In the genomic region with DNA sequence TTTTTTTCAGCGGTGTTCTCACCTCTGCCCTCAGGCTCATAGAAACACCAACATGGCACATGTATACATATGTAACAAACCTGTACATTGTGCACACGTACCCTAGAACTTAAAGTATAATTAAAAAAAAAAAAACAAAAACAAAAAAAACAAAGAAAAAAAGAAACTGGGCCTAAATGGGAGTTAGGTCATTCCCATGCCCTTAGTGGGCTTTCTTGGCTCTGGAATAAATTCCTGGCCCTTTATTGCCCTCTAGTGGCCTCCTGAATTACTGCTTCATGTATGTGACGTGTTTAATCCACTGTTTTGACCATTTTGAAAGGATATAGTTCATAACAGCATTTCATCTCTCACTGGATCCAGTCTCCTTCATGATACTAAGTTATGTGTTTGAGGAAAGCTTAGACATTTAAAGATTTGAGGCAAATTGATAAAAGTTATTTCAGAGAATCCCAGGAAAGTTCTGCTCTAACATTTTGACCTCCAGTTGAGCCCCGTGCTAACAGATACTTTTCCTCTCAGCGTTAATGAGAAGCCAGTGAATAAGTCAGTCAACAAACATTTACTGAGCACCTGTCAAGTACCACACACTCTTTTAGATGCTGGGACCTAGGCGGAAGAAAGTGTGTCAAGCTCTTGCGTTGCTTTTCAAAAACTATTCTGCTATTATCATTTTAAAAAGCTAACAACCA, we compare ENCODE assay signal across 8 cellular contexts. TPM values are rescaled to one million over a fixed set of nuclear protein-coding genes. Genes with fewer than 3 reads are reported as not detected.
A peak's percentile ranks its signal among the peaks of the same experiment; 100 is the strongest.
DNase-seq lines count a peak whose midpoint lies in the region; ATAC-seq and TF ChIP-seq lines count a peak whose summit lies in the region.

No MANE protein-coding gene starts in this region.

- peak in 4 of 5 donors; percentile 33 to 41 (median 36) for DNase-seq in CD4-positive, alpha-beta memory T cell
- peak; percentile 19 for DNase-seq in GM19240 (ENCODE audit: insufficient read length, low spot score)
- peak; percentile 69 for DNase-seq in NCI-H2227 treated with DMSO at 0.1 percent for 48 hours (lab: John Stamatoyannopoulos, UW)
- DNase-seq in activated naive CD4-positive, alpha-beta T cell treated with anti-CD3 and anti-CD28 coated beads, Interleukin-2, amount 50 U/mL, for 72 hours (ENCODE audit: low spot score in 2 of 2): peak in 1 of 2 donors; percentile 54
- peak in 1 of 2 donors; percentile 75 for DNase-seq in heart right ventricle
- peak; percentile 56 for DNase-seq in pulmonary artery endothelial cell (ENCODE audit: low read depth, low spot score)
- no peak for DNase-seq in NOMO-1 treated with dmso at 0.1 percent for 144 hours (lab: John Stamatoyannopoulos, UW; ENCODE audit: unreplicated experiment)

- no peak overlapping the region for H3K4me3 Mint-ChIP-seq in CD4-positive, alpha-beta memory T cell

- peaks cover 0 to 3% of the 10 kb centered on the region in 2 donors for H3K36me3 Mint-ChIP-seq in CD4-positive, alpha-beta memory T cell
- H3K36me3 Mint-ChIP-seq in activated naive CD4-positive, alpha-beta T cell treated with anti-CD3 and anti-CD28 coated beads, Interleukin-2, amount 50 U/mL, for 72 hours: peaks cover 6 to 10% of the 10 kb centered on the region in 2 donors

- no peak overlapping the region for H3K4me3 ChIP-seq in CD4-positive, alpha-beta memory T cell (ENCODE audit: low read length in 2 of 2)
- H3K4me3 ChIP-seq in heart right ventricle: no peak overlapping the region

- peak; percentile 77 to 90 (median 85) for TF ChIP-seq CTCF in heart right ventricle (IDR thresholded peaks at IDR 0.05)

- ATAC-seq in activated naive CD4-positive, alpha-beta T cell treated with anti-CD3 and anti-CD28 coated beads, Interleukin-2, amount 50 U/mL, for 72 hours: peak; percentile 24 to 29
- ATAC-seq in heart right ventricle: peak in 7 of 8 donors; percentile 59 to 88 (median 78)
- ATAC-seq in HG02884 (IDR thresholded peaks at IDR 0.05; ENCODE audit: unreplicated experiment): no peak

- peak overlapping the region in 1 of 7 donors; percentile 39 for H3K27ac Mint-ChIP-seq in CD4-positive, alpha-beta memory T cell
- H3K27ac Mint-ChIP-seq in activated naive CD4-positive, alpha-beta T cell treated with anti-CD3 and anti-CD28 coated beads, Interleukin-2, amount 50 U/mL, for 72 hours: no peak overlapping the region

- H3K9me3 Mint-ChIP-seq in CD4-positive, alpha-beta memory T cell: peaks cover 0 to 16% (median 10%) of the 10 kb centered on the region in 8 donors
- H3K9me3 Mint-ChIP-seq in activated naive CD4-positive, alpha-beta T cell treated with anti-CD3 and anti-CD28 coated beads, Interleukin-2, amount 50 U/mL, for 72 hours: peaks cover 9% of the 10 kb centered on the region in 2 donors

- H3K27me3 ChIP-seq in CD4-positive, alpha-beta memory T cell (ENCODE audit: insufficient read depth, low read length): no peaks in the 10 kb centered on the region
- H3K27me3 ChIP-seq in heart right ventricle: no peaks in the 10 kb centered on the region

- intact Hi-C loops in CD4-positive, alpha-beta memory T cell (cut with micrococcal nuclease): loop anchor here (1.0 kb wide), 1 partner anchor 109 kb away; no protein-coding TSS in a partner anchor
- intact Hi-C loops in heart right ventricle (cut with DNase I): loop anchor here in 4 of 10 donors (1.0 to 10.0 kb wide), 4 partner anchors 290 to 512 kb away; a partner anchor contains a TSS

- WGBS in heart right ventricle, 2 donors: 57 to 58% methylated on average over 7 of the region's 7 CpGs

- H3K36me3 ChIP-seq in CD4-positive, alpha-beta memory T cell (ENCODE audit: insufficient read depth, low read length): no peaks in the 10 kb centered on the region
- H3K36me3 ChIP-seq in heart right ventricle: no peaks in the 10 kb centered on the region

- H3K27me3 Mint-ChIP-seq in CD4-positive, alpha-beta memory T cell: peaks cover 6 to 7% of the 10 kb centered on the region in 2 donors

- no peaks in the 10 kb centered on the region for H3K4me1 Mint-ChIP-seq in CD4-positive, alpha-beta memory T cell

- peaks cover 0 to 4% of the 10 kb centered on the region in 2 donors for H3K9me3 ChIP-seq in CD4-positive, alpha-beta memory T cell (ENCODE audit: control insufficient read depth in 1 of 2, low read length in 2 of 2)
- peaks cover 0 to 18% (median 7%) of the 10 kb centered on the region in 11 donors for H3K9me3 ChIP-seq in heart right ventricle

- POLR2A ChIA-PET in CD4-positive, alpha-beta memory T cell (lab: Charles Lee; ENCODE audit: partially characterized antibody): interaction anchor here (1.3 kb wide), 1 partner anchor 298 kb away, joined by 3 read pairs; no protein-coding TSS in a partner anchor

- H3K27ac ChIP-seq in CD4-positive, alpha-beta memory T cell (ENCODE audit: low read depth, low read length): no peak overlapping the region
- H3K27ac ChIP-seq in heart right ventricle: peak overlapping the region in 6 of 10 donors; percentile 1 to 37 (median 24)

- CTCF ChIA-PET in CD4-positive, alpha-beta memory T cell (lab: Charles Lee; ENCODE audit: partially characterized antibody): interaction anchor here (0.6 to 21.3 kb wide), 18 partner anchors 11 to 1388 kb away, joined by 3 to 423 read pairs (median 4); no protein-coding TSS in a partner anchor

- H3K4me1 ChIP-seq in CD4-positive, alpha-beta memory T cell (ENCODE audit: insufficient read depth, low read length): no peaks in the 10 kb centered on the region
- H3K4me1 ChIP-seq in heart right ventricle: peaks cover 0 to 23% (median 5%) of the 10 kb centered on the region in 9 donors

RNA-seq across cellular contexts. Expression of a gene that starts 54.7 kb away (rescaled TPM):
- total RNA-seq in CD4-positive, alpha-beta memory T cell: 10 to 100 TPM; 46.9 to 47.9 TPM
- polyA plus RNA-seq in CD4-positive, alpha-beta memory T cell: 10 to 100 TPM; 75.5 to 78.3 TPM
- total RNA-seq in activated naive CD4-positive, alpha-beta T cell treated with anti-CD3 and anti-CD28 coated beads, Interleukin-2, amount 50 U/mL, for 72 hours: 10 to 100 TPM; 22.9 to 30.8 TPM
- total RNA-seq in heart right ventricle (100 to 1,000 TPM in 1 of 10 donors, 10 to 100 TPM in 9; 63.9 to 121 (median 80.9) TPM), pulmonary artery endothelial cell (53.9 and 58.6 TPM in 2 replicates)
- 10 to 100 TPM; 58.5 to 59.9 TPM for polyA plus RNA-seq in heart right ventricle
